21 cellular contexts compared by ENCODE assay signal in genomic region chr15:31383150-31383549, GRCh38. TPM values are rescaled to one million over a fixed set of nuclear protein-coding genes. Genes with fewer than 3 reads are reported as not detected.
DNase-seq lines count a peak whose midpoint lies in the region; ATAC-seq and TF ChIP-seq lines count a peak whose summit lies in the region.
"Had no signal": no experiment of that assay in that cellular context is flagged by ENCODE, and none has a peak within 500 bp of the region (broad histone marks: within the 10 kb centered on the region; RNA-seq: fewer than 3 reads in every experiment).

No MANE protein-coding gene starts in this region.

- H3K9me3 ChIP-seq in right cardiac atrium (ENCODE audit: control insufficient read depth, low read length) = no peaks in the 10 kb centered on the region
- H3K9me3 ChIP-seq: A549, ascending aorta, neutrophil had no signal

- no peak for DNase-seq in activated naive CD8-positive, alpha-beta T cell treated with anti-CD3 and anti-CD28 coated beads, Interleukin-2, amount 10 ng/mL, durations not matched to agents 7 days and 5 days
- DNase-seq in activated naive CD8-positive, alpha-beta T cell treated with anti-CD3 and anti-CD28 coated beads, Interleukin-2, amount 50 U/mL, for 24 hours = no peak
- DNase-seq in T-cell (no peak), right cardiac atrium (peak in 1 of 3 donors; percentile 35), nephron progenitor cell (no peak), HEK293T (ENCODE audit: extremely low spot score) (no peak)
- DNase-seq: activated CD4-positive, alpha-beta T cell treated with anti-CD3 and anti-CD28 coated beads for 48 hours; activated naive CD4-positive, alpha-beta T cell treated with anti-CD3 and anti-CD28 coated beads, Interleukin-2, amount 50 U/mL, for 16 hours; effector CD4-positive, alpha-beta T cell; GDM1; KBM-7; NCI-H526 treated with DMSO at 0.1 percent for 48 hours; SHP77; stimulated activated CD4-positive, alpha-beta T cell treated with anti-CD3 and anti-CD28 coated beads, Interleukin-12 subunit alpha, Interleukin-12 subunit beta, amount 100 ng/mL, for 4 hours; stimulated activated CD8-positive, alpha-beta memory T cell treated with anti-CD3 and anti-CD28 coated beads, Interleukin-4, amount 100 ng/mL, for 48 hours had no signal

- peaks cover 10% of the 10 kb centered on the region for H3K4me1 ChIP-seq in right cardiac atrium (ENCODE audit: control insufficient read depth, insufficient read depth, low read length)

- 79% methylated on average over 6 of the region's 6 CpGs for WGBS in right cardiac atrium

- H3K4me3 Mint-ChIP-seq in activated naive CD8-positive, alpha-beta T cell treated with anti-CD3 and anti-CD28 coated beads, Interleukin-2, amount 10 ng/mL, durations not matched to agents 7 days and 5 days = no peak overlapping the region
- no peak overlapping the region for H3K4me3 Mint-ChIP-seq in activated naive CD8-positive, alpha-beta T cell treated with anti-CD3 and anti-CD28 coated beads, Interleukin-2, amount 50 U/mL, for 24 hours
- H3K4me3 Mint-ChIP-seq in T-cell (no peak overlapping the region), nephron progenitor cell (no peak overlapping the region)

- H3K36me3 Mint-ChIP-seq in activated naive CD8-positive, alpha-beta T cell treated with anti-CD3 and anti-CD28 coated beads, Interleukin-2, amount 10 ng/mL, durations not matched to agents 7 days and 5 days = peaks cover 44% of the 10 kb centered on the region
- H3K36me3 Mint-ChIP-seq in activated naive CD8-positive, alpha-beta T cell treated with anti-CD3 and anti-CD28 coated beads, Interleukin-2, amount 50 U/mL, for 24 hours (ENCODE audit: low read depth) = peaks cover 22% of the 10 kb centered on the region
- H3K36me3 Mint-ChIP-seq in T-cell (peaks cover 35% of the 10 kb centered on the region), nephron progenitor cell (ENCODE audit: low read depth) (peaks cover 13% of the 10 kb centered on the region)

- POLR2A ChIA-PET in activated naive CD8-positive, alpha-beta T cell treated with anti-CD3 and anti-CD28 coated beads, Interleukin-2, amount 10 ng/mL, durations not matched to agents 7 days and 5 days (lab: Charles Lee) = interaction anchor here (3.3 to 3.8 kb wide), 2 partner anchors 9 to 52 kb away, joined by 12 to 17 read pairs; no protein-coding TSS in a partner anchor
- POLR2A ChIA-PET in T-cell (lab: Charles Lee) (no interaction called here), HEK293T (lab: Yijun Ruan, JAX) (no interaction called here)

- no peak overlapping the region for H3K4me3 ChIP-seq in right cardiac atrium (ENCODE audit: low read length)
- H3K4me3 ChIP-seq: A549; ascending aorta; BLaER1 treated with 17β-estradiol and CSF1 and Interleukin-3, amounts not matched to agents 10 nM and 100 nM had no signal

- H3K27ac Mint-ChIP-seq in activated naive CD8-positive, alpha-beta T cell treated with anti-CD3 and anti-CD28 coated beads, Interleukin-2, amount 10 ng/mL, durations not matched to agents 7 days and 5 days = peak overlapping the region; percentile 63
- no peak overlapping the region for H3K27ac Mint-ChIP-seq in activated naive CD8-positive, alpha-beta T cell treated with anti-CD3 and anti-CD28 coated beads, Interleukin-2, amount 50 U/mL, for 24 hours
- peak overlapping the region; percentile 86 to 88 for H3K27ac Mint-ChIP-seq in T-cell
- H3K27ac Mint-ChIP-seq in nephron progenitor cell = peak overlapping the region; percentile 48

- CTCF ChIA-PET in T-cell (lab: Charles Lee) (interaction anchor here (0.6 to 1.5 kb wide), 3 partner anchors 18 to 243 kb away, joined by 3 to 4 read pairs (median 3); no protein-coding TSS in a partner anchor), HEK293T (lab: Yijun Ruan, JAX) (no interaction called here)

- intact Hi-C loops in right cardiac atrium (cut with DNase I) = no loop called here

- no peak for ATAC-seq in activated naive CD8-positive, alpha-beta T cell treated with anti-CD3 and anti-CD28 coated beads, Interleukin-2, amount 10 ng/mL, durations not matched to agents 7 days and 5 days (ENCODE audit: low read depth)
- ATAC-seq in activated naive CD8-positive, alpha-beta T cell treated with anti-CD3 and anti-CD28 coated beads, Interleukin-2, amount 50 U/mL, for 24 hours = no peak
- no peak for ATAC-seq in T-cell (replicated peaks in 1 of 4)
- no peak for ATAC-seq in right cardiac atrium
- ATAC-seq in HG02981 (IDR thresholded peaks at IDR 0.05; ENCODE audit: unreplicated experiment) = no peak
- ATAC-seq in GM21528 (IDR thresholded peaks at IDR 0.05; ENCODE audit: low FRiP score, unreplicated experiment) = no peak

- peak overlapping the region; percentile 89 for H3K27ac ChIP-seq in right cardiac atrium (ENCODE audit: low read length)
- H3K27ac ChIP-seq: ascending aorta, neutrophil had no signal

- peaks cover 44% of the 10 kb centered on the region for H3K4me1 Mint-ChIP-seq in activated naive CD8-positive, alpha-beta T cell treated with anti-CD3 and anti-CD28 coated beads, Interleukin-2, amount 10 ng/mL, durations not matched to agents 7 days and 5 days
- H3K4me1 Mint-ChIP-seq in activated naive CD8-positive, alpha-beta T cell treated with anti-CD3 and anti-CD28 coated beads, Interleukin-2, amount 50 U/mL, for 24 hours = peaks cover 47% of the 10 kb centered on the region
- H3K4me1 Mint-ChIP-seq in T-cell = peaks cover 64 to 66% (median 65%) of the 10 kb centered on the region in 3 donors
- peaks cover 25% of the 10 kb centered on the region for H3K4me1 Mint-ChIP-seq in nephron progenitor cell

- TF ChIP-seq CTCF in nephron progenitor cell (IDR thresholded peaks at IDR 0.05) = no peak

- H3K27me3 ChIP-seq in right cardiac atrium (ENCODE audit: control insufficient read depth, insufficient read depth) = no peaks in the 10 kb centered on the region
- H3K27me3 ChIP-seq: ascending aorta; BLaER1 treated with 17β-estradiol and CSF1 and Interleukin-3, amounts not matched to agents 10 nM and 100 nM had no signal

- no peaks in the 10 kb centered on the region for H3K27me3 Mint-ChIP-seq in activated naive CD8-positive, alpha-beta T cell treated with anti-CD3 and anti-CD28 coated beads, Interleukin-2, amount 10 ng/mL, durations not matched to agents 7 days and 5 days
- no peaks in the 10 kb centered on the region for H3K27me3 Mint-ChIP-seq in activated naive CD8-positive, alpha-beta T cell treated with anti-CD3 and anti-CD28 coated beads, Interleukin-2, amount 50 U/mL, for 24 hours
- no peaks in the 10 kb centered on the region for H3K27me3 Mint-ChIP-seq in T-cell
- peaks cover 8% of the 10 kb centered on the region for H3K27me3 Mint-ChIP-seq in nephron progenitor cell (ENCODE audit: low read depth, poor library complexity)

- no peaks in the 10 kb centered on the region for H3K9me3 Mint-ChIP-seq in activated naive CD8-positive, alpha-beta T cell treated with anti-CD3 and anti-CD28 coated beads, Interleukin-2, amount 10 ng/mL, durations not matched to agents 7 days and 5 days
- no peaks in the 10 kb centered on the region for H3K9me3 Mint-ChIP-seq in activated naive CD8-positive, alpha-beta T cell treated with anti-CD3 and anti-CD28 coated beads, Interleukin-2, amount 50 U/mL, for 24 hours
- H3K9me3 Mint-ChIP-seq in T-cell (peaks cover 0 to 5% (median 0%) of the 10 kb centered on the region in 3 donors), nephron progenitor cell (peaks cover 21% of the 10 kb centered on the region)

TF ChIP-seq in HEK293T, 16 proteins besides CTCF, POLR2A, EP300 and RAD21:
- TF ChIP-seq NFRKB (IDR thresholded peaks at IDR 0.05) (no peak), FOXA1 (IDR thresholded peaks at IDR 0.05) (no peak), SUZ12 (IDR thresholded peaks at IDR 0.05) (no peak), SP1 (IDR thresholded peaks at IDR 0.05) (no peak), LEF1 (IDR thresholded peaks at IDR 0.05; ENCODE audit: borderline replicate concordance) (no peak), BHLHE40 (IDR thresholded peaks at IDR 0.05; ENCODE audit: borderline replicate concordance) (no peak), FOXK2 (IDR thresholded peaks at IDR 0.05) (no peak), TARDBP (IDR thresholded peaks at IDR 0.05) (no peak), ZNF384 (IDR thresholded peaks at IDR 0.05) (no peak), FOXM1 (IDR thresholded peaks at IDR 0.05; ENCODE audit: borderline replicate concordance) (no peak), ELF4 (IDR thresholded peaks at IDR 0.05) (no peak), HDGF (IDR thresholded peaks at IDR 0.05; ENCODE audit: borderline replicate concordance) (no peak), L3MBTL2 (conservative IDR thresholded peaks at IDR 0.05) (no peak), CTBP1 (IDR thresholded peaks at IDR 0.05; ENCODE audit: borderline replicate concordance) (no peak), PKNOX1 (IDR thresholded peaks at IDR 0.05) (no peak)

RNA-seq across cellular contexts. Expression of gene KLF13, which starts 56.5 kb away (rescaled TPM):
- total RNA-seq in activated naive CD8-positive, alpha-beta T cell treated with anti-CD3 and anti-CD28 coated beads, Interleukin-2, amount 10 ng/mL, durations not matched to agents 7 days and 5 days = 100 to 1,000 TPM; 230 to 252 TPM
- total RNA-seq in T-cell (100 to 1,000 TPM; 218 to 327 (median 288) TPM), right cardiac atrium (100 to 1,000 TPM in 2 of 4 donors, 10 to 100 TPM in 2; 42.3 to 108 (median 88.2) TPM)
- 52.7 TPM for polyA plus RNA-seq in right cardiac atrium
